In the genomic region with DNA sequence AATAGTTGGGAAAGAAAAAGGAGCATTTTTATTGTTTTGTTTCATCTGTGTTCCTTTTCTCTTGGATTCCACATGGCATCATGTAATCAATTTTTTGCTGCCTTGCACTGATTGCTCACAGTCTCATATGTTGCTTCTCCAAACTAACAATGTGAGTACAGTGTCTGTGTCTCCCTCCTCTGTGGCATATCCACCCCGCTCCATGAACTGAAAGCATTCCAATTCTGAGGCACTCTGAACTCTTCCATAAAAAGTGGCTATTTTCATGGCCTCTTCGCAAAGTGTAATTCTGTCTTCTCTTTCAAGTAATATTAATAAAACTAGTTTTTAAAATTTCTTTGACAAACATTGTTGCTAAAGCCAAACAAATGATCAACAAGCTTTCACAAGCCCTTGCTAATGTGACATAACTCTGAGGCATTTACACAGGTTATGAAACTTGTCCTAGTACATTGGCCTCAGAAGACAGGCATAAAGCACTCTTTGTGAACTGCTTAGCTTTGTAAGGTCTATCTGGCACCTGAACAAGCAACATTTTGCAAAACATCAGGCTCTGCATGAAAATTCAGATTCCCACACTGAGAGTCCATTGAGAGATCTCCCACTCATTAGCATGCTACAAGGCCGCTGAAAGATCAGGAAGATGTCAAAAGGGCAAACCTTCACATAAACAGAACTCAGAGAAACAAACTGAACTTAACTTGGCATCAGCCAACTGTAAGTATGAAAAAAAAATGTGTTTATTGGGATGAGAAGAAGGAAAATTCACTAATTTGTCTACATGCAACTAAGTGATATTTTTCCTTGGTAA, we compare ENCODE assay signal across 12 cellular contexts. TPM values are rescaled to one million over a fixed set of nuclear protein-coding genes. Genes with fewer than 3 reads are reported as not detected.
DNase-seq lines count a peak whose midpoint lies in the region; TF ChIP-seq lines count a peak whose summit lies in the region.
"Had no signal": no experiment of that assay in that cellular context is flagged by ENCODE, and none has a peak within 500 bp of the region (broad histone marks: within the 10 kb centered on the region; RNA-seq: fewer than 3 reads in every experiment).

No MANE protein-coding gene starts in this region.

- H3K27ac Mint-ChIP-seq in MCF 10A (ENCODE audit: low read depth, unreplicated experiment) (no peak overlapping the region), CD14-positive monocyte (no peak overlapping the region)
- H3K27ac Mint-ChIP-seq: activated CD4-positive, alpha-beta memory T cell treated with anti-CD3 and anti-CD28 coated beads, Interleukin-2, amount 10 ng/mL, durations not matched to agents 7 days and 5 days had no signal

- BruUV-seq in MCF 10A (replicated peaks; lab: Mats Ljungman, UMichigan), result no TSS peak

- DNase-seq in GM04503 (ENCODE audit: low read depth) (peak; percentile 11), MCF 10A (ENCODE audit: unreplicated experiment) (peak; percentile 23), globus pallidus (ENCODE audit: low spot score) (peak; percentile 72), pons (ENCODE audit: low spot score) (peak; percentile 80), NCI-H446 treated with DMSO at 0.1 percent for 48 hours (lab: John Stamatoyannopoulos, UW) (no peak), activated T-cell treated with anti-CD3 and anti-CD28 coated beads for 4 hours (no peak), CD14-positive monocyte (ENCODE audit: low spot score) (no peak), NCI-H2171 treated with DMSO at 0.1 percent for 48 hours (lab: John Stamatoyannopoulos, UW) (no peak)
- DNase-seq: activated CD4-positive, alpha-beta memory T cell treated with anti-CD3 and anti-CD28 coated beads, Interleukin-2, amount 10 ng/mL, durations not matched to agents 7 days and 5 days; activated naive CD4-positive, alpha-beta T cell treated with Interleukin-2 at 50 U/mL for 16 hours; AML-193; T-helper 9 cell had no signal

- H3K4me3 Mint-ChIP-seq in MCF 10A (ENCODE audit: unreplicated experiment) (no peak overlapping the region), CD14-positive monocyte (no peak overlapping the region)
- H3K4me3 Mint-ChIP-seq: activated CD4-positive, alpha-beta memory T cell treated with anti-CD3 and anti-CD28 coated beads, Interleukin-2, amount 10 ng/mL, durations not matched to agents 7 days and 5 days had no signal

- H3K27me3 Mint-ChIP-seq in MCF 10A (ENCODE audit: insufficient read depth, unreplicated experiment) (no peaks in the 10 kb centered on the region), CD14-positive monocyte (ENCODE audit: low read depth in 3 of 3) (peaks cover 0 to 4% (median 0%) of the 10 kb centered on the region in 3 donors)
- H3K27me3 Mint-ChIP-seq: activated CD4-positive, alpha-beta memory T cell treated with anti-CD3 and anti-CD28 coated beads, Interleukin-2, amount 10 ng/mL, durations not matched to agents 7 days and 5 days had no signal

- H3K4me1 Mint-ChIP-seq in MCF 10A (ENCODE audit: insufficient read depth, unreplicated experiment) (peaks cover 11% of the 10 kb centered on the region), CD14-positive monocyte (no peaks in the 10 kb centered on the region)
- H3K4me1 Mint-ChIP-seq: activated CD4-positive, alpha-beta memory T cell treated with anti-CD3 and anti-CD28 coated beads, Interleukin-2, amount 10 ng/mL, durations not matched to agents 7 days and 5 days had no signal

- CTCF ChIA-PET in MCF 10A (lab: Yijun Ruan, JAX), result no interaction called here

- intact Hi-C loops in MCF 10A (cut with micrococcal nuclease) (no loop called here), CD14-positive monocyte (cut with micrococcal nuclease) (no loop called here)

- TF ChIP-seq CTCF in MCF 10A (IDR thresholded peaks at IDR 0.05; ENCODE audit: unreplicated experiment) (no peak), CD14-positive monocyte (IDR thresholded peaks at IDR 0.05) (no peak)

- POLR2A ChIA-PET in MCF 10A (lab: Yijun Ruan, JAX), result interaction anchor here (0.9 to 1.8 kb wide), 5 partner anchors 14 to 143 kb away, joined by 3 to 6 read pairs (median 3); no protein-coding TSS in a partner anchor

- H3K9me3 Mint-ChIP-seq in MCF 10A (ENCODE audit: unreplicated experiment), result no peaks in the 10 kb centered on the region
- peaks cover 0 to 1% (median 0%) of the 10 kb centered on the region in 7 donors for H3K9me3 Mint-ChIP-seq in CD14-positive monocyte
- H3K9me3 Mint-ChIP-seq: activated CD4-positive, alpha-beta memory T cell treated with anti-CD3 and anti-CD28 coated beads, Interleukin-2, amount 10 ng/mL, durations not matched to agents 7 days and 5 days had no signal

- H3K36me3 Mint-ChIP-seq in MCF 10A (ENCODE audit: insufficient read depth, unreplicated experiment) (peaks cover 18% of the 10 kb centered on the region), CD14-positive monocyte (peaks cover 6% of the 10 kb centered on the region in 2 donors)

RNA-seq across cellular contexts. Expression of gene GPR75, which starts 33.0 kb away (rescaled TPM):
- total RNA-seq in MCF 10A (2022), result 4.0 and 5.2 TPM in 2 replicates
- polyA plus RNA-seq in CD14-positive monocyte, result not detected

RNA-seq across cellular contexts. Expression of gene ERLEC1, which starts 39.9 kb away (rescaled TPM):
- total RNA-seq in MCF 10A (2022), result 51.4 and 68.1 TPM in 2 replicates
- 10 to 100 TPM; 23.7 to 23.8 TPM for polyA plus RNA-seq in CD14-positive monocyte

RNA-seq across cellular contexts. Expression of gene ASB3, which starts 40.0 kb away (rescaled TPM):
- 19.7 and 20.3 TPM in 2 replicates for total RNA-seq in MCF 10A (2022)
- 1 to 10 TPM; 6.7 to 8.1 TPM for polyA plus RNA-seq in CD14-positive monocyte

RNA-seq across cellular contexts. Expression of gene CHAC2, which starts 59.2 kb away (rescaled TPM):
- 7.4 and 10.5 TPM in 2 replicates for total RNA-seq in MCF 10A (2022)
- polyA plus RNA-seq in CD14-positive monocyte, result under 1 TPM; 0.20 to 0.40 TPM

Comparison
In these comparisons a context has a peak if more than half of its experiments do, and no peak if none do; other contexts are left out.
1. DNase-seq: peak in GM04503 (single experiment), MCF 10A (single experiment), globus pallidus (single experiment) and pons (single experiment); none in NCI-H446 treated with DMSO at 0.1 percent for 48 hours (single experiment), activated T-cell treated with anti-CD3 and anti-CD28 coated beads for 4 hours (single experiment), CD14-positive monocyte (single experiment) and NCI-H2171 treated with DMSO at 0.1 percent for 48 hours (single experiment).